1 cellular context compared by ENCODE assay signal in genomic region chr18:49832221-49832647, GRCh38.
TF ChIP-seq lines count a peak whose summit lies in the region.

No MANE protein-coding gene starts in this region.

TF ChIP-seq in HepG2, 621 proteins besides CTCF, POLR2A, EP300 and RAD21 (continued from another document and continues in another):
- TF ChIP-seq ARID5B (CRISPR knock-in tag; IDR thresholded peaks at IDR 0.05) (peak; percentile 96), SETDB1 (CRISPR knock-in tag; IDR thresholded peaks at IDR 0.05; ENCODE audit: borderline replicate concordance) (no peak), HNF4A (CRISPR knock-in tag; IDR thresholded peaks at IDR 0.05) (peak; percentile 94), IRF1 (CRISPR knock-in tag; IDR thresholded peaks at IDR 0.05; ENCODE audit: low read depth) (no peak), REST (IDR thresholded peaks at IDR 0.05; ENCODE audit: borderline replicate concordance in 1 of 2, low read depth in 1 of 2, low read length in 2 of 2) (no peak), STAG1 (CRISPR knock-in tag; IDR thresholded peaks at IDR 0.05) (no peak), ZNF225 (CRISPR knock-in tag; IDR thresholded peaks at IDR 0.05) (no peak), NR2C2 (CRISPR knock-in tag; IDR thresholded peaks at IDR 0.05; ENCODE audit: borderline replicate concordance) (peak; percentile 90), ATF2 (CRISPR knock-in tag; IDR thresholded peaks at IDR 0.05) (peak; percentile 67; the same call in 1 of the 2 replicates), DBP (CRISPR knock-in tag; IDR thresholded peaks at IDR 0.05; ENCODE audit: not compliant biosample characterization) (no peak), ZBTB3 (CRISPR knock-in tag; IDR thresholded peaks at IDR 0.05; ENCODE audit: borderline replicate concordance, low read depth) (no peak), SOX6 (IDR thresholded peaks at IDR 0.05) (no peak), SOX6 (CRISPR knock-in tag; IDR thresholded peaks at IDR 0.05) (peak; percentile 95), ASH2L (IDR thresholded peaks at IDR 0.05; ENCODE audit: insufficient read length, low read depth, low read length) (peak; percentile 69), RERE (CRISPR knock-in tag; IDR thresholded peaks at IDR 0.05; ENCODE audit: low read depth) (0 out of 2 replicates have a peak, but pooled peaks have one; percentile 23), ZBTB39 (CRISPR knock-in tag; IDR thresholded peaks at IDR 0.05) (peak; percentile 93), RXRA (CRISPR knock-in tag; IDR thresholded peaks at IDR 0.05) (no peak), ZNF660 (CRISPR knock-in tag; IDR thresholded peaks at IDR 0.05; ENCODE audit: borderline replicate concordance, low read depth) (no peak), GATAD2A (CRISPR knock-in tag; IDR thresholded peaks at IDR 0.05) (peak; percentile 94), ZNF678 (CRISPR knock-in tag; IDR thresholded peaks at IDR 0.05) (no peak), ZBTB34 (CRISPR knock-in tag; IDR thresholded peaks at IDR 0.05) (peak; percentile 35; the same call in 1 of the 2 replicates), MED1 (CRISPR knock-in tag; IDR thresholded peaks at IDR 0.05) (peak; percentile 77), HOXA5 (CRISPR knock-in tag; IDR thresholded peaks at IDR 0.05) (no peak), TOE1 (CRISPR knock-in tag; IDR thresholded peaks at IDR 0.05) (0 out of 2 replicates have a peak, but pooled peaks have one; percentile 58), ZNF275 (CRISPR knock-in tag; IDR thresholded peaks at IDR 0.05; ENCODE audit: borderline replicate concordance) (no peak), SAFB2 (CRISPR knock-in tag; IDR thresholded peaks at IDR 0.05; ENCODE audit: borderline replicate concordance, low read depth) (no peak), ZBTB10 (CRISPR knock-in tag; IDR thresholded peaks at IDR 0.05; ENCODE audit: borderline replicate concordance) (no peak), MIER2 (CRISPR knock-in tag; IDR thresholded peaks at IDR 0.05) (no peak; the same call in 1 of the 2 replicates), FOSL2 (CRISPR knock-in tag; IDR thresholded peaks at IDR 0.05) (peak; percentile 35; the same call in 1 of the 2 replicates), ZNF605 (CRISPR knock-in tag; IDR thresholded peaks at IDR 0.05) (no peak), RARG (CRISPR knock-in tag; IDR thresholded peaks at IDR 0.05; ENCODE audit: low read depth) (0 out of 2 replicates have a peak, but pooled peaks have one; percentile 70)
